8 cellular contexts compared by ENCODE assay signal in the genomic region with DNA sequence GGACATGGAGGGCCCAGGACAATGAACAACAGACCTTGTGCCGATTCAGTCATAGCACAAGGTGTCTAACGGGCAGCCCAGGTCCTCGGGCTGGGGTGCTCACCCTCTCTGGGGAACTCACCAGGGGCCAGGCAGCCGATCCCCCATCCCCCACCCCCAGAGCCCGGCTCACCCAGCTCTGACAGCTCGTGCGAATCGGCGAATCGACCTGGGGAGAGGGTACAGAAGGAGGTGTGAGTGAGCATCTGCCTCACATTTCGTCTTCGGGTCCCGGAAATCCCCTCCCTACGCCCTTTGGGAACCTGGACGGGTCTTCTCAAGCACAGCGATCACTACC. TPM values are rescaled to one million over a fixed set of nuclear protein-coding genes. Genes with fewer than 3 reads are reported as not detected.
DNase-seq lines count a peak whose midpoint lies in the region; ATAC-seq, FAIRE-seq and TF ChIP-seq lines count a peak whose summit lies in the region.

No MANE protein-coding gene starts in this region.

- peaks cover 12% of the 10 kb centered on the region for H3K79me2 ChIP-seq in HepG2 (ENCODE audit: insufficient read depth, low read length)

- FAIRE-seq in HepG2 (lab: Jason Lieb, UNC), result no peak

- no peak for TF ChIP-seq EP300 in HepG2 (IDR thresholded peaks at IDR 0.05; ENCODE audit: low read depth in 2 of 2, low read length in 2 of 2)
- no peak for TF ChIP-seq EP300 in HepG2 (CRISPR knock-in tag; IDR thresholded peaks at IDR 0.05; ENCODE audit: borderline replicate concordance)
- TF ChIP-seq EP300 in upper lobe of left lung (IDR thresholded peaks at IDR 0.05), result no peak

- TF ChIP-seq POLR2A in HepG2 (IDR thresholded peaks at IDR 0.05; ENCODE audit: insufficient read depth in 1 of 2, low read depth in 2 of 2, low read length in 2 of 2), result no peak
- no peak for TF ChIP-seq POLR2A in upper lobe of left lung (IDR thresholded peaks at IDR 0.05)

- no peak for DNase-seq in AG04450 (ENCODE audit: low read depth, low spot score)
- no peak for DNase-seq in HFF-Myc (ENCODE audit: extremely low read depth, low read depth)
- DNase-seq in HepG2 (ENCODE audit: low spot score), result no peak
- DNase-seq in upper lobe of left lung, result peak in 1 of 2 donors; percentile 66
- no peak for DNase-seq in Ammon's horn (ENCODE audit: low spot score)
- DNase-seq in NK-92 treated with Interleukin-12 subunit alpha and Interleukin-12 subunit beta, amount 100 ng/mL, for 24 hours (lab: John Stamatoyannopoulos, UW), result no peak
- no peak for DNase-seq in NCI-H146 (lab: John Stamatoyannopoulos, UW)

- no peak for TF ChIP-seq RAD21 in HepG2 (CRISPR knock-in tag; IDR thresholded peaks at IDR 0.05)

- no TSS peak for BruUV-seq in HepG2 (replicated peaks; lab: Mats Ljungman, UMichigan)

- H3K36me3 ChIP-seq in HepG2 (replicated peaks in 1 of 2; ENCODE audit: control insufficient read depth in 1 of 2, insufficient read depth in 2 of 2, low read length in 2 of 2) (peaks cover 8 to 23% of the 10 kb centered on the region in 2 experiments; a peak in 3 of 5 replicates), upper lobe of left lung (peaks cover 20 to 38% (median 29%) of the 10 kb centered on the region in 4 donors)

- peaks cover 15% of the 10 kb centered on the region for H3K27me3 ChIP-seq in AG04450 (ENCODE audit: control insufficient read depth, insufficient read depth, low read length)
- H3K27me3 ChIP-seq in HepG2 (ENCODE audit: control insufficient read depth in 1 of 2, insufficient read depth in 2 of 2, low read length in 2 of 2), result peaks cover 0 to 1% of the 10 kb centered on the region in 2 experiments; a peak in 1 of 5 replicates
- peaks cover 0 to 10% (median 5%) of the 10 kb centered on the region in 4 donors for H3K27me3 ChIP-seq in upper lobe of left lung

- peak overlapping the region; percentile 91 for H3K4me2 ChIP-seq in HepG2 (ENCODE audit: low read depth, low read length)

- intact Hi-C loops in HepG2 (cut with micrococcal nuclease; ENCODE audit: unreplicated experiment), result no loop called here

- H3K9me3 ChIP-seq in AG04450 (ENCODE audit: control insufficient read depth, insufficient read depth, low read length), result peaks cover 5% of the 10 kb centered on the region; the same call in 1 of the 2 replicates
- H3K9me3 ChIP-seq in HepG2 (ENCODE audit: low read length), result no peaks in the 10 kb centered on the region
- no peaks in the 10 kb centered on the region for H3K9me3 ChIP-seq in upper lobe of left lung

- no peak overlapping the region for H2AFZ ChIP-seq in HepG2 (ENCODE audit: low read length)

- 4 to 7% (median 5%) methylated on average over 16 of the region's 16 CpGs for WGBS in adipose tissue, 3 donors
- WGBS in HepG2 (ENCODE audit: low lambda C conversion rate), result 0% methylated on average over 1 of the region's 16 CpGs
- WGBS in upper lobe of left lung, 2 donors, result 0 to 4% methylated on average over 6 to 16 of the region's 16 CpGs

- H3K9ac ChIP-seq in HepG2 (ENCODE audit: insufficient read depth, low read depth, low read length), result peak overlapping the region; percentile 73

- no peak for TF ChIP-seq CTCF in AG04450 (IDR thresholded peaks at IDR 0.05; ENCODE audit: low read depth, low read length)
- TF ChIP-seq CTCF in HFF-Myc (IDR thresholded peaks at IDR 0.05; ENCODE audit: low read depth, low read length, missing control alignments), result no peak
- TF ChIP-seq CTCF in HepG2 (CRISPR knock-in tag; IDR thresholded peaks at IDR 0.05), result no peak
- TF ChIP-seq CTCF in upper lobe of left lung (IDR thresholded peaks at IDR 0.05), result no peak

- H4K20me1 ChIP-seq in HepG2 (ENCODE audit: insufficient read depth, low read length), result no peaks in the 10 kb centered on the region

- H3K4me1 ChIP-seq in HepG2 (ENCODE audit: insufficient read depth, low read length) (peaks cover 41% of the 10 kb centered on the region), upper lobe of left lung (peaks cover 20 to 40% (median 30%) of the 10 kb centered on the region in 4 donors)

- H3K4me3 ChIP-seq in AG04450 (ENCODE audit: low read depth, low read length), result peak overlapping the region; percentile 96
- H3K4me3 ChIP-seq in HFF-Myc (replicated peaks; ENCODE audit: low read depth, low read length), result peak overlapping the region; percentile 95
- H3K4me3 ChIP-seq in HepG2 (replicated peaks in 1 of 3; ENCODE audit: insufficient read depth in 1 of 3, low read depth in 2 of 3, low read length in 3 of 3), result peak overlapping the region; percentile 82 to 94 (median 90)
- peak overlapping the region; percentile 73 to 96 (median 89) for H3K4me3 ChIP-seq in upper lobe of left lung

- POLR2A ChIA-PET in AG04450 (lab: Yijun Ruan, JAX) (interaction anchor here (1.0 to 1.6 kb wide), 3 partner anchors 8 to 112 kb away, joined by 3 to 6 read pairs (median 4); partner anchors contain the start of gene SLC35C1), HepG2 (lab: Yijun Ruan, JAX) (interaction anchor here (1.0 to 2.0 kb wide), 8 partner anchors 9 to 326 kb away, joined by 3 to 19 read pairs (median 7); partner anchors contain the start of gene CRY2)

- CTCF ChIA-PET in AG04450 (lab: Charles Lee), result interaction anchor here (3.1 kb wide), 1 partner anchor 74 kb away, joined by 8 read pairs; no protein-coding TSS in a partner anchor
- CTCF ChIA-PET in HepG2 (lab: Yijun Ruan, JAX; ENCODE audit: low intra/inter-chr PET ratio, low total read pairs), result no interaction called here

- H3K27ac ChIP-seq in AG04450 (ENCODE audit: low read depth, low read length) (peak overlapping the region; percentile 89), adipose tissue (ENCODE audit: low read depth, low read length) (peak overlapping the region; percentile 39), HepG2 (ENCODE audit: extremely low read length, insufficient read depth, low read length) (peak overlapping the region; percentile 88), upper lobe of left lung (peak overlapping the region; percentile 88 to 93 (median 92))

- no peak for ATAC-seq in HepG2
- no peak for ATAC-seq in upper lobe of left lung (ENCODE audit: low FRiP score in 2 of 2)

- in situ Hi-C loops in HepG2 (cut with HindIII; ENCODE audit: extremely low pct_ligation_motif_present, low pct_unique_long_range_greater_than_20kb), result no loop called here

RNA-seq across cellular contexts. Expression of gene PEX16, which starts 0.4 kb away (rescaled TPM):
- 16.0 and 18.8 TPM in 2 replicates for polyA plus RNA-seq in AG04450 (2011; rRNA removed)
- polyA minus RNA-seq in AG04450 (2011; rRNA and poly(A)+ RNA removed), result 9.3 and 14.4 TPM in 2 replicates
- polyA plus RNA-seq in adipose tissue, result 10 to 100 TPM; 17.9 to 40.8 (median 35.1) TPM
- total RNA-seq in HepG2 (2016; rRNA removed; fragmentation: Illumina TruSeq; extraction: Trizol), result 18.6 and 21.8 TPM in 2 replicates
- total RNA-seq in HepG2 (2016; cell fraction: cytosol; rRNA removed; fragmentation: Illumina TruSeq; extraction: Trizol; ENCODE audit: low read depth), result 11.4 and 13.9 TPM in 2 replicates
- 14.6 and 24.3 TPM in 2 replicates for total RNA-seq in HepG2 (2016; cell fraction: insoluble cytoplasmic fraction; rRNA removed; fragmentation: Illumina TruSeq; extraction: Trizol)
- 18.4 and 20.4 TPM in 2 replicates for total RNA-seq in HepG2 (2016; cell fraction: membrane; rRNA removed; fragmentation: Illumina TruSeq; extraction: Trizol)
- 20.1 and 24.1 TPM in 2 replicates for total RNA-seq in HepG2 (2016; cell fraction: nucleus; rRNA removed; fragmentation: Illumina TruSeq; extraction: Trizol)
- 12.5 and 16.8 TPM in 2 replicates for polyA plus RNA-seq in HepG2 (2011; rRNA removed)
- polyA plus RNA-seq in HepG2 (2011; cell fraction: cytosol; rRNA removed), result 13.7 and 17.1 TPM in 2 replicates
- polyA plus RNA-seq in HepG2 (2011; cell fraction: nucleus; rRNA removed), result 47.3 and 52.6 TPM in 2 replicates
- polyA plus RNA-seq in HepG2 (2012), result 10.4 and 13.1 TPM in 2 replicates
- polyA plus RNA-seq in HepG2 (2016; cell fraction: cytosol; fragmentation: Illumina TruSeq; extraction: Trizol; ENCODE audit: low read depth), result 9.0 and 11.2 TPM in 2 replicates
- polyA plus RNA-seq in HepG2 (2016; cell fraction: insoluble cytoplasmic fraction; fragmentation: Illumina TruSeq; extraction: Trizol; ENCODE audit: low read depth), result 13.3 and 13.5 TPM in 2 replicates
- 10.8 and 13.0 TPM in 2 replicates for polyA plus RNA-seq in HepG2 (2016; cell fraction: membrane; fragmentation: Illumina TruSeq; extraction: Trizol; ENCODE audit: low read depth)
- polyA plus RNA-seq in HepG2 (2016; cell fraction: nucleus; fragmentation: Illumina TruSeq; extraction: Trizol; ENCODE audit: insufficient read depth, low read depth), result 34.9 and 44.4 TPM in 2 replicates
- polyA minus RNA-seq in HepG2 (2011; rRNA and poly(A)+ RNA removed; ENCODE audit: low replicate concordance), result 19.0 and 26.5 TPM in 2 replicates
- 7.1 and 8.4 TPM in 2 replicates for polyA minus RNA-seq in HepG2 (2011; cell fraction: cytosol; rRNA and poly(A)+ RNA removed)
- 19.3 and 22.0 TPM in 2 replicates for polyA minus RNA-seq in HepG2 (2011; cell fraction: nucleus; rRNA and poly(A)+ RNA removed)
- 10 to 100 TPM; 22.9 to 43.0 (median 32.6) TPM for total RNA-seq in upper lobe of left lung

RNA-seq across cellular contexts. Expression of gene LARGE2, which starts 5.2 kb away (rescaled TPM):
- polyA plus RNA-seq in AG04450 (2011; rRNA removed) (not detected in 2 replicates), adipose tissue (10 to 100 TPM in 1 of 3 donors, 1 to 10 TPM in 1, not detected in 1; 1.2 to 17.1 TPM), HepG2 (2011; rRNA removed) (8.5 and 12.5 TPM in 2 replicates)
- polyA minus RNA-seq in AG04450 (2011; rRNA and poly(A)+ RNA removed), result 0.09 and 0.17 TPM in 2 replicates
- total RNA-seq in HepG2 (2016; rRNA removed; fragmentation: Illumina TruSeq; extraction: Trizol) (10.0 and 21.6 TPM in 2 replicates), upper lobe of left lung (10 to 100 TPM in 1 of 6 donors, 1 to 10 TPM in 5; 4.3 to 10.6 (median 7.1) TPM)
- 14.2 and 19.1 TPM in 2 replicates for total RNA-seq in HepG2 (2016; cell fraction: cytosol; rRNA removed; fragmentation: Illumina TruSeq; extraction: Trizol; ENCODE audit: low read depth)
- total RNA-seq in HepG2 (2016; cell fraction: insoluble cytoplasmic fraction; rRNA removed; fragmentation: Illumina TruSeq; extraction: Trizol), result 7.5 and 20.4 TPM in 2 replicates
- 31.5 and 38.0 TPM in 2 replicates for total RNA-seq in HepG2 (2016; cell fraction: membrane; rRNA removed; fragmentation: Illumina TruSeq; extraction: Trizol)
- total RNA-seq in HepG2 (2016; cell fraction: nucleus; rRNA removed; fragmentation: Illumina TruSeq; extraction: Trizol), result 12.2 and 18.7 TPM in 2 replicates
- polyA plus RNA-seq in HepG2 (2011; cell fraction: cytosol; rRNA removed), result 6.6 and 10.9 TPM in 2 replicates
- 32.4 and 37.4 TPM in 2 replicates for polyA plus RNA-seq in HepG2 (2011; cell fraction: nucleus; rRNA removed)
- 9.6 and 9.7 TPM in 2 replicates for polyA plus RNA-seq in HepG2 (2012)
- polyA plus RNA-seq in HepG2 (2016; cell fraction: cytosol; fragmentation: Illumina TruSeq; extraction: Trizol; ENCODE audit: low read depth), result 20.1 and 23.9 TPM in 2 replicates
- 13.5 and 14.3 TPM in 2 replicates for polyA plus RNA-seq in HepG2 (2016; cell fraction: insoluble cytoplasmic fraction; fragmentation: Illumina TruSeq; extraction: Trizol; ENCODE audit: low read depth)
- 33.6 and 37.3 TPM in 2 replicates for polyA plus RNA-seq in HepG2 (2016; cell fraction: membrane; fragmentation: Illumina TruSeq; extraction: Trizol; ENCODE audit: low read depth)
- 50.8 and 52.9 TPM in 2 replicates for polyA plus RNA-seq in HepG2 (2016; cell fraction: nucleus; fragmentation: Illumina TruSeq; extraction: Trizol; ENCODE audit: insufficient read depth, low read depth)
- polyA minus RNA-seq in HepG2 (2011; rRNA and poly(A)+ RNA removed; ENCODE audit: low replicate concordance), result 15.3 TPM in 1 of 2 replicates, not detected in the other
- 2.2 and 5.0 TPM in 2 replicates for polyA minus RNA-seq in HepG2 (2011; cell fraction: cytosol; rRNA and poly(A)+ RNA removed)
- polyA minus RNA-seq in HepG2 (2011; cell fraction: nucleus; rRNA and poly(A)+ RNA removed), result 3.2 and 3.5 TPM in 2 replicates

RNA-seq across cellular contexts. Expression of gene FREY1, which starts 10.2 kb away (rescaled TPM):
- polyA plus RNA-seq in AG04450 (2011; rRNA removed) (0.35 TPM in 1 of 2 replicates, not detected in the other), adipose tissue (under 1 TPM in 1 of 3 donors, not detected in 2; 0.10 TPM), HepG2 (2011; rRNA removed) (0.22 and 0.44 TPM in 2 replicates)
- polyA minus RNA-seq in AG04450 (2011; rRNA and poly(A)+ RNA removed), result 1.7 and 1.8 TPM in 2 replicates
- total RNA-seq in HepG2 (2016; rRNA removed; fragmentation: Illumina TruSeq; extraction: Trizol) (0.73 TPM in 1 of 2 replicates, not detected in the other), upper lobe of left lung (1 to 10 TPM in 3 of 6 donors, under 1 TPM in 1, not detected in 2; 0.60 to 3.2 (median 1.7) TPM)
- not detected in 2 replicates for total RNA-seq in HepG2 (2016; cell fraction: cytosol; rRNA removed; fragmentation: Illumina TruSeq; extraction: Trizol; ENCODE audit: low read depth)
- total RNA-seq in HepG2 (2016; cell fraction: insoluble cytoplasmic fraction; rRNA removed; fragmentation: Illumina TruSeq; extraction: Trizol), result 0.27 and 0.52 TPM in 2 replicates
- not detected in 2 replicates for total RNA-seq in HepG2 (2016; cell fraction: membrane; rRNA removed; fragmentation: Illumina TruSeq; extraction: Trizol)
- total RNA-seq in HepG2 (2016; cell fraction: nucleus; rRNA removed; fragmentation: Illumina TruSeq; extraction: Trizol), result 1.3 TPM in 1 of 2 replicates, not detected in the other
- not detected in 2 replicates for polyA plus RNA-seq in HepG2 (2011; cell fraction: cytosol; rRNA removed)
- 2.4 and 5.3 TPM in 2 replicates for polyA plus RNA-seq in HepG2 (2011; cell fraction: nucleus; rRNA removed)
- 0.27 TPM in 1 of 2 replicates, not detected in the other for polyA plus RNA-seq in HepG2 (2012)
- not detected in 2 replicates for polyA plus RNA-seq in HepG2 (2016; cell fraction: cytosol; fragmentation: Illumina TruSeq; extraction: Trizol; ENCODE audit: low read depth)
- polyA plus RNA-seq in HepG2 (2016; cell fraction: insoluble cytoplasmic fraction; fragmentation: Illumina TruSeq; extraction: Trizol; ENCODE audit: low read depth), result not detected in 2 replicates
- polyA plus RNA-seq in HepG2 (2016; cell fraction: membrane; fragmentation: Illumina TruSeq; extraction: Trizol; ENCODE audit: low read depth), result not detected in 2 replicates
- not detected in 2 replicates for polyA plus RNA-seq in HepG2 (2016; cell fraction: nucleus; fragmentation: Illumina TruSeq; extraction: Trizol; ENCODE audit: insufficient read depth, low read depth)
- 4.0 and 13.4 TPM in 2 replicates for polyA minus RNA-seq in HepG2 (2011; rRNA and poly(A)+ RNA removed; ENCODE audit: low replicate concordance)
- polyA minus RNA-seq in HepG2 (2011; cell fraction: cytosol; rRNA and poly(A)+ RNA removed), result not detected in 2 replicates
- 7.2 and 7.8 TPM in 2 replicates for polyA minus RNA-seq in HepG2 (2011; cell fraction: nucleus; rRNA and poly(A)+ RNA removed)

RNA-seq across cellular contexts. Expression of gene MAPK8IP1, which starts 31.8 kb away (rescaled TPM):
- 5.6 and 7.6 TPM in 2 replicates for polyA plus RNA-seq in AG04450 (2011; rRNA removed)
- 9.7 and 12.6 TPM in 2 replicates for polyA minus RNA-seq in AG04450 (2011; rRNA and poly(A)+ RNA removed)
- 10 to 100 TPM in 1 of 3 donors, 1 to 10 TPM in 2; 3.4 to 36.6 (median 3.6) TPM for polyA plus RNA-seq in adipose tissue
- total RNA-seq in HepG2 (2016; rRNA removed; fragmentation: Illumina TruSeq; extraction: Trizol), result 3.0 and 4.2 TPM in 2 replicates
- total RNA-seq in HepG2 (2016; cell fraction: cytosol; rRNA removed; fragmentation: Illumina TruSeq; extraction: Trizol; ENCODE audit: low read depth), result 1.8 and 1.9 TPM in 2 replicates
- 4.1 and 4.2 TPM in 2 replicates for total RNA-seq in HepG2 (2016; cell fraction: insoluble cytoplasmic fraction; rRNA removed; fragmentation: Illumina TruSeq; extraction: Trizol)
- 4.9 and 5.4 TPM in 2 replicates for total RNA-seq in HepG2 (2016; cell fraction: membrane; rRNA removed; fragmentation: Illumina TruSeq; extraction: Trizol)
- 2.2 and 2.8 TPM in 2 replicates for total RNA-seq in HepG2 (2016; cell fraction: nucleus; rRNA removed; fragmentation: Illumina TruSeq; extraction: Trizol)
- polyA plus RNA-seq in HepG2 (2011; rRNA removed), result 2.2 and 3.1 TPM in 2 replicates
- polyA plus RNA-seq in HepG2 (2011; cell fraction: cytosol; rRNA removed), result 2.2 and 3.1 TPM in 2 replicates
- 5.3 and 6.8 TPM in 2 replicates for polyA plus RNA-seq in HepG2 (2011; cell fraction: nucleus; rRNA removed)
- 1.2 and 1.9 TPM in 2 replicates for polyA plus RNA-seq in HepG2 (2012)
- polyA plus RNA-seq in HepG2 (2016; cell fraction: cytosol; fragmentation: Illumina TruSeq; extraction: Trizol; ENCODE audit: low read depth), result 2.5 and 2.9 TPM in 2 replicates
- polyA plus RNA-seq in HepG2 (2016; cell fraction: insoluble cytoplasmic fraction; fragmentation: Illumina TruSeq; extraction: Trizol; ENCODE audit: low read depth), result 4.7 and 5.0 TPM in 2 replicates
- 5.4 and 6.2 TPM in 2 replicates for polyA plus RNA-seq in HepG2 (2016; cell fraction: membrane; fragmentation: Illumina TruSeq; extraction: Trizol; ENCODE audit: low read depth)
- 5.6 and 7.4 TPM in 2 replicates for polyA plus RNA-seq in HepG2 (2016; cell fraction: nucleus; fragmentation: Illumina TruSeq; extraction: Trizol; ENCODE audit: insufficient read depth, low read depth)
- 1.2 and 6.3 TPM in 2 replicates for polyA minus RNA-seq in HepG2 (2011; rRNA and poly(A)+ RNA removed; ENCODE audit: low replicate concordance)
- 2.4 TPM in 2 replicates for polyA minus RNA-seq in HepG2 (2011; cell fraction: cytosol; rRNA and poly(A)+ RNA removed)
- polyA minus RNA-seq in HepG2 (2011; cell fraction: nucleus; rRNA and poly(A)+ RNA removed), result 1.2 TPM in 2 replicates
- total RNA-seq in upper lobe of left lung, result 10 to 100 TPM in 1 of 6 donors, 1 to 10 TPM in 5; 2.1 to 16.0 (median 8.7) TPM

Comparison
In these comparisons a context has a peak if more than half of its experiments do, and no peak if none do; other contexts are left out.
1. H3K27ac ChIP-seq: peak in every context shown above with its lines; median percentile 92 in upper lobe of left lung; 89 in AG04450; 88 in HepG2; 39 in adipose tissue.